16 cellular contexts compared by ENCODE assay signal in genomic region chr15:73941449-73941848, GRCh38. TPM values are rescaled to one million over a fixed set of nuclear protein-coding genes. Genes with fewer than 3 reads are reported as not detected.
DNase-seq lines count a peak whose midpoint lies in the region; ATAC-seq and TF ChIP-seq lines count a peak whose summit lies in the region.
"Had no signal": no experiment of that assay in that cellular context is flagged by ENCODE, and none has a peak within 500 bp of the region (broad histone marks: within the 10 kb centered on the region; RNA-seq: fewer than 3 reads in every experiment).

No MANE protein-coding gene starts in this region.

- H3K14ac ChIP-seq in mesenchymal stem cell (ENCODE audit: low read length in 2 of 2) = peak overlapping the region in 1 of 2 experiments; percentile 30

- peak overlapping the region; percentile 2 for H2BK5ac ChIP-seq in mesenchymal stem cell (ENCODE audit: low read depth, low read length, poor library complexity, severe bottlenecking)

- no peak overlapping the region for H2BK120ac ChIP-seq in mesenchymal stem cell (ENCODE audit: low read depth, low read length)

- no peak for TF ChIP-seq POLR2A in uterus (IDR thresholded peaks at IDR 0.05)

- H3K18ac ChIP-seq in mesenchymal stem cell (ENCODE audit: low read depth in 1 of 2, low read length in 2 of 2) = peak overlapping the region; percentile 25 to 37

- H3K4me1 ChIP-seq in mesenchymal stem cell (ENCODE audit: control insufficient read depth, insufficient read depth, low read depth, low read length) (peaks cover 58% of the 10 kb centered on the region), uterus (peaks cover 0 to 19% of the 10 kb centered on the region in 2 donors)

- no peak overlapping the region for H4K91ac ChIP-seq in mesenchymal stem cell (ENCODE audit: low read length)

- H4K8ac ChIP-seq in mesenchymal stem cell (ENCODE audit: low read length) = no peak overlapping the region

- H3K36me3 ChIP-seq in WERI-Rb-1 = peaks cover 37% of the 10 kb centered on the region
- peaks cover 43 to 53% of the 10 kb centered on the region in 2 experiments for H3K36me3 ChIP-seq in mesenchymal stem cell (ENCODE audit: control insufficient read depth in 1 of 2, insufficient read depth in 2 of 2, low read depth in 1 of 2, low read length in 2 of 2)
- no peaks in the 10 kb centered on the region for H3K36me3 ChIP-seq in uterus
- H3K36me3 ChIP-seq: ovary had no signal

- 79% methylated on average over 2 of the region's 3 CpGs for WGBS in mesenchymal stem cell

- no peak for ATAC-seq in Right ventricle myocardium superior (ENCODE audit: poor library complexity)
- ATAC-seq in HG03432 (IDR thresholded peaks at IDR 0.05; ENCODE audit: unreplicated experiment) = no peak

- intact Hi-C loops in Right ventricle myocardium superior (cut with DNase I) (no loop called here), cardiac septum (cut with DNase I) (no loop called here), uterus (cut with DNase I; ENCODE audit: low total_unique reads) (no loop called here)

- H2BK12ac ChIP-seq in mesenchymal stem cell (ENCODE audit: low read length in 2 of 2) = peak overlapping the region in 1 of 2 experiments; percentile 25

- no peak overlapping the region for H3K23ac ChIP-seq in mesenchymal stem cell (ENCODE audit: low read length in 2 of 2)

- peaks cover 40% of the 10 kb centered on the region for H3K79me1 ChIP-seq in mesenchymal stem cell (replicated peaks; ENCODE audit: low read length, poor library complexity, severe bottlenecking)

- H3K9ac ChIP-seq in mesenchymal stem cell (ENCODE audit: low read length) = peak overlapping the region; percentile 75

- DNase-seq in Right ventricle myocardium superior = peak; percentile 3
- no peak for DNase-seq in cardiac septum (ENCODE audit: low spot score)
- DNase-seq in WERI-Rb-1 = peak; percentile 66
- DNase-seq in mesenchymal stem cell = no peak
- DNase-seq in uterus = no peak
- DNase-seq in islet precursor cell = no peak
- DNase-seq in dermis blood vessel endothelial cell = no peak
- DNase-seq: activated CD4-positive, alpha-beta T cell treated with anti-CD3 and anti-CD28 coated beads for 4 hours; Caco-2; Kasumi-1; mucosa of descending colon; NCI-H524 treated with DMSO at 0.1 percent for 48 hours; stimulated activated CD4-positive, alpha-beta T cell treated with anti-CD3 and anti-CD28 coated beads, Interleukin-15, amount 100 ng/mL, for 24 hours; T-helper 9 cell had no signal

- H3K27me3 ChIP-seq in WERI-Rb-1 (ENCODE audit: insufficient read depth, low read depth, severe bottlenecking) (no peaks in the 10 kb centered on the region), mesenchymal stem cell (ENCODE audit: control insufficient read depth in 1 of 2, insufficient read depth in 1 of 2, low read length in 2 of 2) (no peaks in the 10 kb centered on the region), uterus (no peaks in the 10 kb centered on the region)
- H3K27me3 ChIP-seq: ovary had no signal

- H3K27ac ChIP-seq in WERI-Rb-1 = peak overlapping the region; percentile 95
- peak overlapping the region; percentile 60 for H3K27ac ChIP-seq in mesenchymal stem cell (ENCODE audit: low read length, poor library complexity, severe bottlenecking)
- H3K27ac ChIP-seq in uterus = peak overlapping the region; percentile 10 to 34
- H3K27ac ChIP-seq: ovary had no signal

- H3K9me3 ChIP-seq in WERI-Rb-1 (ENCODE audit: severe bottlenecking) = no peaks in the 10 kb centered on the region
- no peaks in the 10 kb centered on the region for H3K9me3 ChIP-seq in mesenchymal stem cell (ENCODE audit: control insufficient read depth, low read length)
- no peaks in the 10 kb centered on the region for H3K9me3 ChIP-seq in uterus
- H3K9me3 ChIP-seq: Caco-2, mucosa of descending colon, ovary had no signal

- peak overlapping the region in 1 of 2 experiments; percentile 2 for H3K4ac ChIP-seq in mesenchymal stem cell (ENCODE audit: low read depth in 1 of 2, low read length in 2 of 2)

- peak overlapping the region; percentile 93 for H2AK5ac ChIP-seq in mesenchymal stem cell (ENCODE audit: low read length, severe bottlenecking)

- H3K4me2 ChIP-seq in mesenchymal stem cell (ENCODE audit: low read length, poor library complexity, severe bottlenecking) = no peak overlapping the region

- H2BK15ac ChIP-seq in mesenchymal stem cell (ENCODE audit: low read depth, poor library complexity, severe bottlenecking) = peak overlapping the region; percentile 21

- H3K4me3 ChIP-seq in WERI-Rb-1 (ENCODE audit: low read depth, low read length) = no peak overlapping the region
- no peak overlapping the region for H3K4me3 ChIP-seq in mesenchymal stem cell (ENCODE audit: insufficient read depth in 1 of 2, low read depth in 1 of 2, low read length in 2 of 2)
- no peak overlapping the region for H3K4me3 ChIP-seq in uterus
- H3K4me3 ChIP-seq: mucosa of descending colon, ovary had no signal

- TF ChIP-seq CTCF in WERI-Rb-1 (IDR thresholded peaks at IDR 0.05; ENCODE audit: low read depth, low read length) (no peak), uterus (IDR thresholded peaks at IDR 0.05) (no peak)

- no peak overlapping the region for H2AFZ ChIP-seq in mesenchymal stem cell (ENCODE audit: low read depth, low read length)

RNA-seq across cellular contexts. Expression of gene LOXL1, which starts 15.2 kb away (rescaled TPM):
- total RNA-seq in Right ventricle myocardium superior = 14.6 TPM
- 29.1 TPM for total RNA-seq in cardiac septum
- 187 TPM for polyA plus RNA-seq in mesenchymal stem cell (2013, experiment 1 of 2)
- 181 TPM for polyA plus RNA-seq in mesenchymal stem cell (2013, experiment 2 of 2)
- total RNA-seq in uterus = 10 to 100 TPM; 19.4 to 68.4 (median 33.1) TPM
- total RNA-seq in dermis blood vessel endothelial cell = 0.68 and 0.70 TPM in 2 replicates

RNA-seq across cellular contexts. Expression of gene STOML1, which starts 50.6 kb away (rescaled TPM):
- total RNA-seq in Right ventricle myocardium superior (26.8 TPM), cardiac septum (32.1 TPM), uterus (10 to 100 TPM in 2 of 4 donors, 1 to 10 TPM in 2; 4.4 to 16.6 (median 8.3) TPM), dermis blood vessel endothelial cell (19.9 and 22.3 TPM in 2 replicates)
- 7.8 TPM for polyA plus RNA-seq in mesenchymal stem cell (2013, experiment 1 of 2)
- 8.5 TPM for polyA plus RNA-seq in mesenchymal stem cell (2013, experiment 2 of 2)

RNA-seq across cellular contexts. Expression of gene PML, which starts 53.1 kb away (rescaled TPM):
- total RNA-seq in Right ventricle myocardium superior (18.2 TPM), cardiac septum (24.6 TPM), uterus (100 to 1,000 TPM in 2 of 4 donors, 10 to 100 TPM in 2; 39.0 to 118 (median 78.3) TPM), dermis blood vessel endothelial cell (95.5 and 176 TPM in 2 replicates)
- 49.0 TPM for polyA plus RNA-seq in mesenchymal stem cell (2013, experiment 1 of 2)
- 51.3 TPM for polyA plus RNA-seq in mesenchymal stem cell (2013, experiment 2 of 2)

Comparison
In these comparisons a context has a peak if more than half of its experiments do, and no peak if none do; other contexts are left out.
1. DNase-seq: peak in Right ventricle myocardium superior (single experiment) and WERI-Rb-1 (single experiment); none in cardiac septum (single experiment), mesenchymal stem cell (single experiment), uterus (0 of 2), islet precursor cell (single experiment) and dermis blood vessel endothelial cell (single experiment).
2. H3K27ac ChIP-seq: peak in every context shown above with its lines; median percentile 95 in WERI-Rb-1; 60 in mesenchymal stem cell; 22 in uterus.